Comparison of ENCODE assay signal across 7 cellular contexts in the genomic region with DNA sequence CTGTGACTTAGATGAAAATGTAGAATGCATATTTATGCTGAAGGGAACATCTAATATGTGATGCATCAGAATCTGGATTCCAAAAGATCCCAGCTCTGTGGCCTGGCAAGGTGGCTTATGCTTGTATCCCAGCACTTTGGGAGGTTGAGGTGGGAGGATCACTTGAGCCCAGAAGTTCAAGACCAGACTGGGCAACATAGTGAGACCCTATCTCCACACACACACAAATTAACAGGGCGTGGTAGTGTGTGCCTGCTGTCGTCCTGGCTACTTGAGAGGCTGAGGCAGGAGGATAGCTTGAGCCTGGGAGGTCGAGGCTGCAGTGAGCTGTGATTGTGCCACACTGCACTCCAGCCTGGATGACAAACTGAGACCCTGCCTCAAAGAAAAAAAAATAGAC. TPM values are rescaled to one million over a fixed set of nuclear protein-coding genes. Genes with fewer than 3 reads are reported as not detected.
DNase-seq lines count a peak whose midpoint lies in the region; ATAC-seq and TF ChIP-seq lines count a peak whose summit lies in the region.
"Not testable (repeated sequence)": the region's sequence is repeated elsewhere in the genome, so short reads cannot be mapped to it uniquely, and the experiment has no call there.

No MANE protein-coding gene starts in this region.

- H3K36me3 ChIP-seq in DND-41 (ENCODE audit: insufficient read depth, low read length) (peaks cover 57% of the 10 kb centered on the region), HUES6 (ENCODE audit: control insufficient read depth, insufficient read depth, low read length) (peaks cover 25% of the 10 kb centered on the region), OCI-LY7 (ENCODE audit: insufficient read depth, low read length) (peaks cover 56% of the 10 kb centered on the region)

- CTCF ChIA-PET in OCI-LY7 (lab: Charles Lee; ENCODE audit: unreplicated experiment); activated CD4-positive, alpha-beta T cell treated with anti-CD3 and anti-CD28 coated beads, Interleukin-2, amount 10 ng/mL, durations not matched to agents 7 days and 5 days (lab: Charles Lee): not testable (repeated sequence)

- H3K4me2 ChIP-seq in DND-41 (ENCODE audit: insufficient read depth, low read length) (peak overlapping the region; percentile 77), OCI-LY7 (ENCODE audit: low read length) (peak overlapping the region; percentile 92)

- H3K9me2 ChIP-seq in OCI-LY7 (ENCODE audit: insufficient read depth, low read length), result not testable (repeated sequence)

- not testable (repeated sequence) for H4K20me1 ChIP-seq in DND-41 (ENCODE audit: insufficient read depth, low read length); OCI-LY7 (ENCODE audit: insufficient read depth, low read length)

- H3K9ac ChIP-seq in DND-41 (ENCODE audit: low read depth, low read length), result peak overlapping the region; percentile 73
- H3K9ac ChIP-seq in HUES6 (ENCODE audit: low read length), result not testable (repeated sequence)

- H3K27ac ChIP-seq in DND-41 (ENCODE audit: low read length) (peak overlapping the region; percentile 93), OCI-LY7 (ENCODE audit: low read depth, low read length, poor library complexity, severe bottlenecking) (peak overlapping the region; percentile 94)
- not testable (repeated sequence) for H3K27ac ChIP-seq in HUES6 (ENCODE audit: low read depth, low read length)

- H3K4me1 Mint-ChIP-seq in activated CD4-positive, alpha-beta T cell treated with anti-CD3 and anti-CD28 coated beads, Interleukin-2, amount 10 ng/mL, durations not matched to agents 7 days and 5 days, result peaks cover 45% of the 10 kb centered on the region
- H3K4me1 Mint-ChIP-seq in activated naive CD8-positive, alpha-beta T cell treated with anti-CD3 and anti-CD28 coated beads for 36 hours, result peaks cover 12% of the 10 kb centered on the region
- H3K4me1 Mint-ChIP-seq in natural killer cell treated with Interleukin-12 subunit alpha and Interleukin-12 subunit beta and Interleukin-15 and Interleukin-18, amount 100 ng/mL, for 72 hours (ENCODE audit: low read depth in 2 of 2), result peaks cover 14 to 22% of the 10 kb centered on the region in 2 donors

- not testable (repeated sequence) for H3K9me3 Mint-ChIP-seq in activated CD4-positive, alpha-beta T cell treated with anti-CD3 and anti-CD28 coated beads, Interleukin-2, amount 10 ng/mL, durations not matched to agents 7 days and 5 days; activated naive CD8-positive, alpha-beta T cell treated with anti-CD3 and anti-CD28 coated beads for 36 hours; natural killer cell treated with Interleukin-12 subunit alpha and Interleukin-12 subunit beta and Interleukin-15 and Interleukin-18, amount 100 ng/mL, for 72 hours

- H3K79me2 ChIP-seq in DND-41 (ENCODE audit: insufficient read depth, low read length), result peaks cover 73% of the 10 kb centered on the region
- H3K79me2 ChIP-seq in OCI-LY7 (ENCODE audit: insufficient read depth, low read depth, low read length), result peaks cover 64% of the 10 kb centered on the region

- ATAC-seq in DND-41 (ENCODE audit: insufficient read depth, low read depth); natural killer cell treated with Interleukin-12 subunit alpha and Interleukin-12 subunit beta and Interleukin-15 and Interleukin-18, amount 100 ng/mL, for 72 hours: not testable (repeated sequence)

- not testable (repeated sequence) for DNase-seq in DND-41; OCI-LY7 (ENCODE audit: low spot score); activated CD4-positive, alpha-beta T cell treated with anti-CD3 and anti-CD28 coated beads, Interleukin-2, amount 10 ng/mL, durations not matched to agents 7 days and 5 days; activated naive CD8-positive, alpha-beta T cell treated with anti-CD3 and anti-CD28 coated beads for 36 hours; natural killer cell treated with Interleukin-12 subunit alpha and Interleukin-12 subunit beta and Interleukin-15 and Interleukin-18, amount 100 ng/mL, for 72 hours (ENCODE audit: low spot score)
- DNase-seq in erythroblast (lab: John Stamatoyannopoulos, UW), result peak; percentile 27 to 43

- H2AFZ ChIP-seq in DND-41 (ENCODE audit: low read depth, low read length); OCI-LY7 (ENCODE audit: low read length): not testable (repeated sequence)

- POLR2A ChIA-PET in OCI-LY7 (lab: Charles Lee), result interaction anchor here (1.4 to 2.5 kb wide), 2 partner anchors 9 to 34 kb away, joined by 6 to 12 read pairs; no protein-coding TSS in a partner anchor
- POLR2A ChIA-PET in activated CD4-positive, alpha-beta T cell treated with anti-CD3 and anti-CD28 coated beads, Interleukin-2, amount 10 ng/mL, durations not matched to agents 7 days and 5 days (lab: Charles Lee), result not testable (repeated sequence)

- not testable (repeated sequence) for BruUV-seq in OCI-LY7 (replicated peaks; lab: Mats Ljungman, UMichigan)

- peak overlapping the region; percentile 95 for H3K27ac Mint-ChIP-seq in activated CD4-positive, alpha-beta T cell treated with anti-CD3 and anti-CD28 coated beads, Interleukin-2, amount 10 ng/mL, durations not matched to agents 7 days and 5 days
- not testable (repeated sequence) for H3K27ac Mint-ChIP-seq in activated naive CD8-positive, alpha-beta T cell treated with anti-CD3 and anti-CD28 coated beads for 36 hours; natural killer cell treated with Interleukin-12 subunit alpha and Interleukin-12 subunit beta and Interleukin-15 and Interleukin-18, amount 100 ng/mL, for 72 hours

- H3K4me3 Mint-ChIP-seq in activated CD4-positive, alpha-beta T cell treated with anti-CD3 and anti-CD28 coated beads, Interleukin-2, amount 10 ng/mL, durations not matched to agents 7 days and 5 days, result peak overlapping the region; percentile 84
- H3K4me3 Mint-ChIP-seq in activated naive CD8-positive, alpha-beta T cell treated with anti-CD3 and anti-CD28 coated beads for 36 hours, result peak overlapping the region; percentile 89
- H3K4me3 Mint-ChIP-seq in natural killer cell treated with Interleukin-12 subunit alpha and Interleukin-12 subunit beta and Interleukin-15 and Interleukin-18, amount 100 ng/mL, for 72 hours, result peak overlapping the region; percentile 94

- H3K27me3 ChIP-seq in DND-41 (ENCODE audit: insufficient read depth, low read length, poor library complexity); HUES6 (ENCODE audit: control insufficient read depth, insufficient read depth, low read length): not testable (repeated sequence)

- not testable (repeated sequence) for H3K27me3 Mint-ChIP-seq in activated CD4-positive, alpha-beta T cell treated with anti-CD3 and anti-CD28 coated beads, Interleukin-2, amount 10 ng/mL, durations not matched to agents 7 days and 5 days; activated naive CD8-positive, alpha-beta T cell treated with anti-CD3 and anti-CD28 coated beads for 36 hours; natural killer cell treated with Interleukin-12 subunit alpha and Interleukin-12 subunit beta and Interleukin-15 and Interleukin-18, amount 100 ng/mL, for 72 hours

- peaks cover 27% of the 10 kb centered on the region for H3K36me3 Mint-ChIP-seq in activated CD4-positive, alpha-beta T cell treated with anti-CD3 and anti-CD28 coated beads, Interleukin-2, amount 10 ng/mL, durations not matched to agents 7 days and 5 days (ENCODE audit: low read depth)
- H3K36me3 Mint-ChIP-seq in activated naive CD8-positive, alpha-beta T cell treated with anti-CD3 and anti-CD28 coated beads for 36 hours; natural killer cell treated with Interleukin-12 subunit alpha and Interleukin-12 subunit beta and Interleukin-15 and Interleukin-18, amount 100 ng/mL, for 72 hours: not testable (repeated sequence)

- H3K4me3 ChIP-seq in DND-41 (ENCODE audit: low read depth in 1 of 2, low read length in 2 of 2) (peak overlapping the region; percentile 68 to 92), HUES6 (ENCODE audit: low read depth, low read length) (peak overlapping the region; percentile 87), OCI-LY7 (ENCODE audit: low read depth, low read length, poor library complexity, severe bottlenecking) (peak overlapping the region; percentile 85)

- TF ChIP-seq CTCF in DND-41 (IDR thresholded peaks at IDR 0.05; ENCODE audit: borderline replicate concordance, extremely low read depth, low read length, poor library complexity, severe bottlenecking); OCI-LY7 (conservative IDR thresholded peaks at IDR 0.05; ENCODE audit: low read length): not testable (repeated sequence)

- intact Hi-C loops in OCI-LY7 (cut with micrococcal nuclease; ENCODE audit: unreplicated experiment), result loop anchor here (5.0 kb wide), 1 partner anchor 826 kb away; a partner anchor contains a TSS

- TF ChIP-seq POLR2A in erythroblast (IDR thresholded peaks at IDR 0.05; ENCODE audit: low read length), result not testable (repeated sequence)

- peaks cover 43% of the 10 kb centered on the region for H3K4me1 ChIP-seq in DND-41 (ENCODE audit: insufficient read depth, low read length)
- not testable (repeated sequence) for H3K4me1 ChIP-seq in HUES6 (ENCODE audit: control insufficient read depth, insufficient read depth, low read length)
- H3K4me1 ChIP-seq in OCI-LY7 (ENCODE audit: insufficient read depth, low read length, poor library complexity, severe bottlenecking), result peaks cover 22% of the 10 kb centered on the region

- not testable (repeated sequence) for H3K9me3 ChIP-seq in DND-41 (ENCODE audit: insufficient read depth, low read length, severe bottlenecking); HUES6 (ENCODE audit: control insufficient read depth, insufficient read depth, low read depth, low read length); OCI-LY7 (ENCODE audit: low read length)

RNA-seq across cellular contexts. Expression of a gene that starts 1.6 kb away (rescaled TPM):
- total RNA-seq in OCI-LY7 (2014; rRNA removed; shearing (Covaris generic)), result 76.2 and 86.1 TPM in 2 replicates
- total RNA-seq in OCI-LY7 (2022), result 92.5 and 102 TPM in 2 replicates
- 10 to 100 TPM; 54.2 to 62.5 TPM for total RNA-seq in activated CD4-positive, alpha-beta T cell treated with anti-CD3 and anti-CD28 coated beads, Interleukin-2, amount 10 ng/mL, durations not matched to agents 7 days and 5 days
- 10 to 100 TPM; 43.3 to 43.5 TPM for total RNA-seq in activated naive CD8-positive, alpha-beta T cell treated with anti-CD3 and anti-CD28 coated beads for 36 hours
- total RNA-seq in natural killer cell treated with Interleukin-12 subunit alpha and Interleukin-12 subunit beta and Interleukin-15 and Interleukin-18, amount 100 ng/mL, for 72 hours, result 10 to 100 TPM; 26.7 to 52.2 TPM
